In the genomic region with DNA sequence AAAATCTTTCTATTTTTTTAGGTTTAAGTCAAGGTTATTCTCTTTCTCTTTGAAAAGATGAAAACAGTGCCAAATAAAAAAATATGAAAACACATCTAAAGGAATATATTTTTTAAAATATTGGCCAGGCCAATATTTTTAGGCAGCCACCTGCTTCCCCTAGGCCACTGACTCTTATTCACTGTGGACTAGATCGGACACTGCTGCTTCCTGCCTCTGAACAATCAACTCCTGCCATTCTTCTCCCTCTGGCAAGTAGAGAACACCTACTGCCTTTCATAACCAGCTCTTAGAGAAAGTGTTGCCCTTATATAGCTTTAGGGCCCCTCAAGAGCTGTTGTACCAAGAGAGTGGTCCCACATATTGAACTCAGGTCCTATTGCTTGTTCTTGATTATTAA, we compare ENCODE assay signal across 3 cellular contexts.
"Had no signal": no experiment of that assay in that cellular context is flagged by ENCODE, and none has a peak within 500 bp of the region (broad histone marks: within the 10 kb centered on the region; RNA-seq: fewer than 3 reads in every experiment).

No MANE protein-coding gene starts in this region.

- DNase-seq: IMR-90, KBM-7, KG1 had no signal
